In the genomic region with DNA sequence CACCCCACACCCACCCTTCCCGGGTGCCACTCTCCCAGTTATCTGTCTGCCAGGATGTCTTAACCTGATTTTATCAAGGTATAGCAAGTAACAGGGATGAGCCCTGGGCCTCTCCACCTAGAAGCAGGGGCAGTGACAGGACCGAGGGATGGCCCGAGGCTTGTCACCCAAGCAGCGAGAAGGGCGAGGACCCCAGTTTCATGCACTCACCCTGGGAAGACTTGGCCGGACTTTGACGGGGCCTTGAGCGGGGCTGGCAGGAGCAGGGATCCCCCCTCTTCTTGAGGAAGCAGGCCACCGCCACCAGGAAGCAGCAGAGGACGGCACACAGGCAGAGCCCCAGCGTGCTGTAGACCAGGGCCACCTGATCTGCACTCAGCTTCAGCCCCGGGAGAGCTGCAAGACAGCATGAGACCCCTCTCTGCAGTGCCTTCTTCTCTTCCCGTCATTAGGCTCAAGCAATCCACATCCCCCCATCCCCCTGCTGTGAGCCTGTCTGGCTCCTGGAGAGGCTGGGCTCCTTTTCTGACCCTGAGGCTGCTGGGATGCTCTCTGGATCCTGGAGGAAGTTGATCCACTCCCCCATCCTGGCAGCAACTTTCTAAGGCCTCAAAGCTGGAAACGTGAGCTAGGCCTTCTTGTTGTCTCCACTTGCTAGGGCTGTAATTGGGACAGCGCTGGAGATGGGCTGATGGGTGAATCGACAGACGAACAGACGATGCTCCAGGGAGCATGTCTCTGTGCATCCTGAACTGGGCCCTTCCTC, we compare ENCODE assay signal across 1 cellular context.
TF ChIP-seq lines count a peak whose summit lies in the region.

No MANE protein-coding gene starts in this region.

TF ChIP-seq in GM23338, 12 proteins besides CTCF, POLR2A, EP300 and RAD21 (continued from another document):
- TF ChIP-seq, protein P1, sequence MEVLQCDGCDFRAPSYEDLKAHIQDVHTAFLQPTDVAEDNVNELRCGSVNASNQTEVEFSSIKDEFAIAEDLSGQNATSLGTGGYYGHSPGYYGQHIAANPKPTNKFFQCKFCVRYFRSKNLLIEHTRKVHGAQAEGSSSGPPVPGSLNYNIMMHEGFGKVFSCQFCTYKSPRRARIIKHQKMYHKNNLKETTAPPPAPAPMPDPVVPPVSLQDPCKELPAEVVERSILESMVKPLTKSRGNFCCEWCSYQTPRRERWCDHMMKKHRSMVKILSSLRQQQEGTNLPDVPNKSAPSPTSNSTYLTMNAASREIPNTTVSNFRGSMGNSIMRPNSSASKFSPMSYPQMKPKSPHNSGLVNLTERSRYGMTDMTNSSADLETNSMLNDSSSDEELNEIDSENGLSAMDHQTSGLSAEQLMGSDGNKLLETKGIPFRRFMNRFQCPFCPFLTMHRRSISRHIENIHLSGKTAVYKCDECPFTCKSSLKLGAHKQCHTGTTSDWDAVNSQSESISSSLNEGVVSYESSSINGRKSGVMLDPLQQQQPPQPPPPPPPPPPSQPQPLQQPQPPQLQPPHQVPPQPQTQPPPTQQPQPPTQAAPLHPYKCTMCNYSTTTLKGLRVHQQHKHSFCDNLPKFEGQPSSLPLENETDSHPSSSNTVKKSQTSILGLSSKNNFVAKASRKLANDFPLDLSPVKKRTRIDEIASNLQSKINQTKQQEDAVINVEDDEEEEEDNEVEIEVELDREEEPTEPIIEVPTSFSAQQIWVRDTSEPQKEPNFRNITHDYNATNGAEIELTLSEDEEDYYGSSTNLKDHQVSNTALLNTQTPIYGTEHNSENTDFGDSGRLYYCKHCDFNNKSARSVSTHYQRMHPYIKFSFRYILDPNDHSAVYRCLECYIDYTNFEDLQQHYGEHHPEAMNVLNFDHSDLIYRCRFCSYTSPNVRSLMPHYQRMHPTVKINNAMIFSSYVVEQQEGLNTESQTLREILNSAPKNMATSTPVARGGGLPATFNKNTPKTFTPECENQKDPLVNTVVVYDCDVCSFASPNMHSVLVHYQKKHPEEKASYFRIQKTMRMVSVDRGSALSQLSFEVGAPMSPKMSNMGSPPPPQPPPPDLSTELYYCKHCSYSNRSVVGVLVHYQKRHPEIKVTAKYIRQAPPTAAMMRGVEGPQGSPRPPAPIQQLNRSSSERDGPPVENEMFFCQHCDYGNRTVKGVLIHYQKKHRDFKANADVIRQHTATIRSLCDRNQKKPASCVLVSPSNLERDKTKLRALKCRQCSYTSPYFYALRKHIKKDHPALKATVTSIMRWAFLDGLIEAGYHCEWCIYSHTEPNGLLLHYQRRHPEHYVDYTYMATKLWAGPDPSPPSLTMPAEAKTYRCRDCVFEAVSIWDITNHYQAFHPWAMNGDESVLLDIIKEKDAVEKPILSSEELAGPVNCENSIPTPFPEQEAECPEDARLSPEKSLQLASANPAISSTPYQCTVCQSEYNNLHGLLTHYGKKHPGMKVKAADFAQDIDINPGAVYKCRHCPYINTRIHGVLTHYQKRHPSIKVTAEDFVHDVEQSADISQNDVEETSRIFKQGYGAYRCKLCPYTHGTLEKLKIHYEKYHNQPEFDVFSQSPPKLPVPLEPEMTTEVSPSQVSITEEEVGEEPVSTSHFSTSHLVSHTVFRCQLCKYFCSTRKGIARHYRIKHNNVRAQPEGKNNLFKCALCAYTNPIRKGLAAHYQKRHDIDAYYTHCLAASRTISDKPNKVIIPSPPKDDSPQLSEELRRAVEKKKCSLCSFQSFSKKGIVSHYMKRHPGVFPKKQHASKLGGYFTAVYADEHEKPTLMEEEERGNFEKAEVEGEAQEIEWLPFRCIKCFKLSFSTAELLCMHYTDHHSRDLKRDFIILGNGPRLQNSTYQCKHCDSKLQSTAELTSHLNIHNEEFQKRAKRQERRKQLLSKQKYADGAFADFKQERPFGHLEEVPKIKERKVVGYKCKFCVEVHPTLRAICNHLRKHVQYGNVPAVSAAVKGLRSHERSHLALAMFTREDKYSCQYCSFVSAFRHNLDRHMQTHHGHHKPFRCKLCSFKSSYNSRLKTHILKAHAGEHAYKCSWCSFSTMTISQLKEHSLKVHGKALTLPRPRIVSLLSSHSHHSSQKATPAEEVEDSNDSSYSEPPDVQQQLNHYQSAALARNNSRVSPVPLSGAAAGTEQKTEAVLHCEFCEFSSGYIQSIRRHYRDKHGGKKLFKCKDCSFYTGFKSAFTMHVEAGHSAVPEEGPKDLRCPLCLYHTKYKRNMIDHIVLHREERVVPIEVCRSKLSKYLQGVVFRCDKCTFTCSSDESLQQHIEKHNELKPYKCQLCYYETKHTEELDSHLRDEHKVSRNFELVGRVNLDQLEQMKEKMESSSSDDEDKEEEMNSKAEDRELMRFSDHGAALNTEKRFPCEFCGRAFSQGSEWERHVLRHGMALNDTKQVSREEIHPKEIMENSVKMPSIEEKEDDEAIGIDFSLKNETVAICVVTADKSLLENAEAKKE (CRISPR knock-in tag; IDR thresholded peaks at IDR 0.05) = 0 out of 2 replicates have a peak, but pooled peaks have one; percentile 9
